ENCODE assay signal across 8 cellular contexts in the genomic region with DNA sequence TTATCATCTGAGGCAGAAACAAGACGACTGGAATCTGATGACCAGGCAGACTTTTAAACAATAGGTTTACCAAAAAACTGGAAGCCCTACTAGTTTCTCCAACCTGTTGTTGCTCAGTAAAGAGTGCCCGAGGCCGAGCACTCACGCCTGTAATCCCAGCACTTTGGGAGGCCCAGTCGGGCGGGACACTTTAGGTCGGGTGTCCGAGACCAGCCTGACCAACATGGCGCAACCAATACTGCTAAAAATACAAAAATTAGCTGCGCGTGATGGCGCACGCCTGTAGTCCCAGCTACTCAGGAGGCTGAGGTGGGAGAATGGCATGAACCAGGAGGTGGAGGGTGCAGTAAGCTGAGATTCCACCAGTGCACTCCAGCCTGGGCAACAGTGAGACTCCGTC. TPM values are rescaled to one million over a fixed set of nuclear protein-coding genes. Genes with fewer than 3 reads are reported as not detected.
A peak's percentile ranks its signal among the peaks of the same experiment; 100 is the strongest.
DNase-seq lines count a peak whose midpoint lies in the region; ATAC-seq and TF ChIP-seq lines count a peak whose summit lies in the region.

No MANE protein-coding gene starts in this region.

- ATAC-seq in stimulated activated naive CD8-positive, alpha-beta T cell treated with anti-CD3 and anti-CD28 coated beads, Interleukin-15, Interleukin-2, amounts not matched to agents 100 U/mL and 50 U/mL, for 24 hours = no peak
- no peak for ATAC-seq in HG02623 (IDR thresholded peaks at IDR 0.05; ENCODE audit: unreplicated experiment)

- peak overlapping the region; percentile 98 for H3K4me3 Mint-ChIP-seq in stimulated activated naive CD8-positive, alpha-beta T cell treated with anti-CD3 and anti-CD28 coated beads, Interleukin-15, Interleukin-2, amounts not matched to agents 100 ng/mL and 50 ng/mL, for 24 hours

- H3K27ac ChIP-seq in brain microvascular endothelial cell = peak overlapping the region; percentile 82
- no peak overlapping the region for H3K27ac ChIP-seq in mesodermal cell (ENCODE audit: low read depth, low read length, severe bottlenecking)

- DNase-seq in stimulated activated naive CD8-positive, alpha-beta T cell treated with anti-CD3 and anti-CD28 coated beads, Interleukin-15, Interleukin-2, amounts not matched to agents 100 U/mL and 50 U/mL, for 24 hours = no peak
- DNase-seq in brain microvascular endothelial cell = no peak
- no peak for DNase-seq in DMS153 treated with DMSO at 0.1 percent for 48 hours (lab: John Stamatoyannopoulos, UW; ENCODE audit: unreplicated experiment)
- no peak for DNase-seq in posterior vena cava (ENCODE audit: low spot score)
- DNase-seq in GOT3 (lab: John Stamatoyannopoulos, UW) = no peak

- no peak for TF ChIP-seq CTCF in brain microvascular endothelial cell (IDR thresholded peaks at IDR 0.05; ENCODE audit: low read depth, low read length, missing control alignments)

- 68 to 72% methylated on average over 9 to 13 of the region's 14 CpGs for WGBS in mesodermal cell (ENCODE audit: insufficient coverage in 2 of 2), 2 experiments

- H3K9me3 ChIP-seq in mesodermal cell (ENCODE audit: control insufficient read depth, low read length) = no peaks in the 10 kb centered on the region

- in situ Hi-C loops in brain microvascular endothelial cell (cut with HindIII; ENCODE audit: low pct_ligation_motif_present, low sequenced_read_pairs) = no loop called here

- peak overlapping the region; percentile 97 for H3K27ac Mint-ChIP-seq in stimulated activated naive CD8-positive, alpha-beta T cell treated with anti-CD3 and anti-CD28 coated beads, Interleukin-15, Interleukin-2, amounts not matched to agents 100 ng/mL and 50 ng/mL, for 24 hours

- no peaks in the 10 kb centered on the region for H3K4me1 ChIP-seq in mesodermal cell (ENCODE audit: control insufficient read depth, insufficient read depth, low read length, poor library complexity, severe bottlenecking)

- H3K27me3 Mint-ChIP-seq in stimulated activated naive CD8-positive, alpha-beta T cell treated with anti-CD3 and anti-CD28 coated beads, Interleukin-15, Interleukin-2, amounts not matched to agents 100 ng/mL and 50 ng/mL, for 24 hours = no peaks in the 10 kb centered on the region

- H3K36me3 Mint-ChIP-seq in stimulated activated naive CD8-positive, alpha-beta T cell treated with anti-CD3 and anti-CD28 coated beads, Interleukin-15, Interleukin-2, amounts not matched to agents 100 ng/mL and 50 ng/mL, for 24 hours (ENCODE audit: low read depth) = peaks cover 41% of the 10 kb centered on the region

- peaks cover 56% of the 10 kb centered on the region for H3K4me1 Mint-ChIP-seq in stimulated activated naive CD8-positive, alpha-beta T cell treated with anti-CD3 and anti-CD28 coated beads, Interleukin-15, Interleukin-2, amounts not matched to agents 100 ng/mL and 50 ng/mL, for 24 hours (ENCODE audit: low read depth)

- no peaks in the 10 kb centered on the region for H3K9me3 Mint-ChIP-seq in stimulated activated naive CD8-positive, alpha-beta T cell treated with anti-CD3 and anti-CD28 coated beads, Interleukin-15, Interleukin-2, amounts not matched to agents 100 ng/mL and 50 ng/mL, for 24 hours

- H3K36me3 ChIP-seq in brain microvascular endothelial cell (replicated peaks) (no peaks in the 10 kb centered on the region), mesodermal cell (ENCODE audit: control insufficient read depth, insufficient read depth, low read length) (peaks cover 3% of the 10 kb centered on the region)

- peak overlapping the region; percentile 72 for H3K4me3 ChIP-seq in brain microvascular endothelial cell (ENCODE audit: low read depth, low read length)
- H3K4me3 ChIP-seq in mesodermal cell (ENCODE audit: extremely low read depth, insufficient read depth, low read length, poor library complexity, severe bottlenecking) = peak overlapping the region; percentile 95

- no peaks in the 10 kb centered on the region for H3K27me3 ChIP-seq in brain microvascular endothelial cell (replicated peaks)

- intact Hi-C loops in posterior vena cava (cut with DNase I) = loop anchor here in 1 of 2 donors (10.0 kb wide), 1 partner anchor 1128 kb away; no protein-coding TSS in a partner anchor

RNA-seq across cellular contexts. Expression of a gene that starts 1.1 kb away (rescaled TPM):
- polyA plus RNA-seq in mesodermal cell (2013, experiment 1 of 2) = 5.5 TPM
- polyA plus RNA-seq in mesodermal cell (2013, experiment 2 of 2) = 6.3 TPM
- 1 to 10 TPM; 4.0 to 4.9 TPM for total RNA-seq in posterior vena cava

RNA-seq across cellular contexts. Expression of a gene that starts 33.0 kb away (rescaled TPM):
- polyA plus RNA-seq in mesodermal cell (2013, experiment 1 of 2) = 26.8 TPM
- 27.1 TPM for polyA plus RNA-seq in mesodermal cell (2013, experiment 2 of 2)
- total RNA-seq in posterior vena cava = 10 to 100 TPM; 31.5 to 36.9 TPM

RNA-seq across cellular contexts. Expression of a gene that starts 33.9 kb away (rescaled TPM):
- polyA plus RNA-seq in mesodermal cell (2013, experiment 1 of 2) = 48.4 TPM
- polyA plus RNA-seq in mesodermal cell (2013, experiment 2 of 2) = 47.1 TPM
- total RNA-seq in posterior vena cava = 10 to 100 TPM; 13.8 to 16.3 TPM
